ENCODE assay signal across 1 cellular context in the genomic region with DNA sequence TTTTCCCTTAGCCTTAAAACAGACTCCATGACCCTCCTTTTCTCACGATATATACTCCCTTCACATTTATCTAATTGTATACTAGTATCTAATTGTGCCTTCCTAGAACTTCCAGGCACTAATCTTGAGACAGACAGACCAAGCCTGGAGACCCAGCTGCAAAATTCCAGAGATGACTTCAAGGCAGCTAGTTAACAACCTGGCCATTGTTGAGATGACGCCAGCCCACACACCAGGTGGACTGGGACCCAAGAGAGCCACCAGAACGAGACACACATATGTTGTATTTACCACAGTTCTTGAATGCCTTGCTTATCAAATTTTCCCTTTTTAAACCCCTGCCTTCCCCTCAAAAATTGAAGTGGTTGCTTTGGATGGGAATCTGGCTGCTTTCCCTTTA.
TF ChIP-seq lines count a peak whose summit lies in the region.

No MANE protein-coding gene starts in this region.

TF ChIP-seq in GM23338, 12 proteins besides CTCF, POLR2A, EP300 and RAD21 (continued from another document):
- TF ChIP-seq, protein P1, sequence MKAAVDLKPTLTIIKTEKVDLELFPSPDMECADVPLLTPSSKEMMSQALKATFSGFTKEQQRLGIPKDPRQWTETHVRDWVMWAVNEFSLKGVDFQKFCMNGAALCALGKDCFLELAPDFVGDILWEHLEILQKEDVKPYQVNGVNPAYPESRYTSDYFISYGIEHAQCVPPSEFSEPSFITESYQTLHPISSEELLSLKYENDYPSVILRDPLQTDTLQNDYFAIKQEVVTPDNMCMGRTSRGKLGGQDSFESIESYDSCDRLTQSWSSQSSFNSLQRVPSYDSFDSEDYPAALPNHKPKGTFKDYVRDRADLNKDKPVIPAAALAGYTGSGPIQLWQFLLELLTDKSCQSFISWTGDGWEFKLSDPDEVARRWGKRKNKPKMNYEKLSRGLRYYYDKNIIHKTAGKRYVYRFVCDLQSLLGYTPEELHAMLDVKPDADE (IDR thresholded peaks at IDR 0.05): no peak
- TF ChIP-seq ZNF114 (CRISPR knock-in tag; IDR thresholded peaks at IDR 0.05) (no peak), NANOG (IDR thresholded peaks at IDR 0.05; ENCODE audit: borderline replicate concordance) (no peak), EZH2phosphoT487 (IDR thresholded peaks at IDR 0.05; ENCODE audit: unreplicated experiment) (no peak)
- TF ChIP-seq, protein P2, sequence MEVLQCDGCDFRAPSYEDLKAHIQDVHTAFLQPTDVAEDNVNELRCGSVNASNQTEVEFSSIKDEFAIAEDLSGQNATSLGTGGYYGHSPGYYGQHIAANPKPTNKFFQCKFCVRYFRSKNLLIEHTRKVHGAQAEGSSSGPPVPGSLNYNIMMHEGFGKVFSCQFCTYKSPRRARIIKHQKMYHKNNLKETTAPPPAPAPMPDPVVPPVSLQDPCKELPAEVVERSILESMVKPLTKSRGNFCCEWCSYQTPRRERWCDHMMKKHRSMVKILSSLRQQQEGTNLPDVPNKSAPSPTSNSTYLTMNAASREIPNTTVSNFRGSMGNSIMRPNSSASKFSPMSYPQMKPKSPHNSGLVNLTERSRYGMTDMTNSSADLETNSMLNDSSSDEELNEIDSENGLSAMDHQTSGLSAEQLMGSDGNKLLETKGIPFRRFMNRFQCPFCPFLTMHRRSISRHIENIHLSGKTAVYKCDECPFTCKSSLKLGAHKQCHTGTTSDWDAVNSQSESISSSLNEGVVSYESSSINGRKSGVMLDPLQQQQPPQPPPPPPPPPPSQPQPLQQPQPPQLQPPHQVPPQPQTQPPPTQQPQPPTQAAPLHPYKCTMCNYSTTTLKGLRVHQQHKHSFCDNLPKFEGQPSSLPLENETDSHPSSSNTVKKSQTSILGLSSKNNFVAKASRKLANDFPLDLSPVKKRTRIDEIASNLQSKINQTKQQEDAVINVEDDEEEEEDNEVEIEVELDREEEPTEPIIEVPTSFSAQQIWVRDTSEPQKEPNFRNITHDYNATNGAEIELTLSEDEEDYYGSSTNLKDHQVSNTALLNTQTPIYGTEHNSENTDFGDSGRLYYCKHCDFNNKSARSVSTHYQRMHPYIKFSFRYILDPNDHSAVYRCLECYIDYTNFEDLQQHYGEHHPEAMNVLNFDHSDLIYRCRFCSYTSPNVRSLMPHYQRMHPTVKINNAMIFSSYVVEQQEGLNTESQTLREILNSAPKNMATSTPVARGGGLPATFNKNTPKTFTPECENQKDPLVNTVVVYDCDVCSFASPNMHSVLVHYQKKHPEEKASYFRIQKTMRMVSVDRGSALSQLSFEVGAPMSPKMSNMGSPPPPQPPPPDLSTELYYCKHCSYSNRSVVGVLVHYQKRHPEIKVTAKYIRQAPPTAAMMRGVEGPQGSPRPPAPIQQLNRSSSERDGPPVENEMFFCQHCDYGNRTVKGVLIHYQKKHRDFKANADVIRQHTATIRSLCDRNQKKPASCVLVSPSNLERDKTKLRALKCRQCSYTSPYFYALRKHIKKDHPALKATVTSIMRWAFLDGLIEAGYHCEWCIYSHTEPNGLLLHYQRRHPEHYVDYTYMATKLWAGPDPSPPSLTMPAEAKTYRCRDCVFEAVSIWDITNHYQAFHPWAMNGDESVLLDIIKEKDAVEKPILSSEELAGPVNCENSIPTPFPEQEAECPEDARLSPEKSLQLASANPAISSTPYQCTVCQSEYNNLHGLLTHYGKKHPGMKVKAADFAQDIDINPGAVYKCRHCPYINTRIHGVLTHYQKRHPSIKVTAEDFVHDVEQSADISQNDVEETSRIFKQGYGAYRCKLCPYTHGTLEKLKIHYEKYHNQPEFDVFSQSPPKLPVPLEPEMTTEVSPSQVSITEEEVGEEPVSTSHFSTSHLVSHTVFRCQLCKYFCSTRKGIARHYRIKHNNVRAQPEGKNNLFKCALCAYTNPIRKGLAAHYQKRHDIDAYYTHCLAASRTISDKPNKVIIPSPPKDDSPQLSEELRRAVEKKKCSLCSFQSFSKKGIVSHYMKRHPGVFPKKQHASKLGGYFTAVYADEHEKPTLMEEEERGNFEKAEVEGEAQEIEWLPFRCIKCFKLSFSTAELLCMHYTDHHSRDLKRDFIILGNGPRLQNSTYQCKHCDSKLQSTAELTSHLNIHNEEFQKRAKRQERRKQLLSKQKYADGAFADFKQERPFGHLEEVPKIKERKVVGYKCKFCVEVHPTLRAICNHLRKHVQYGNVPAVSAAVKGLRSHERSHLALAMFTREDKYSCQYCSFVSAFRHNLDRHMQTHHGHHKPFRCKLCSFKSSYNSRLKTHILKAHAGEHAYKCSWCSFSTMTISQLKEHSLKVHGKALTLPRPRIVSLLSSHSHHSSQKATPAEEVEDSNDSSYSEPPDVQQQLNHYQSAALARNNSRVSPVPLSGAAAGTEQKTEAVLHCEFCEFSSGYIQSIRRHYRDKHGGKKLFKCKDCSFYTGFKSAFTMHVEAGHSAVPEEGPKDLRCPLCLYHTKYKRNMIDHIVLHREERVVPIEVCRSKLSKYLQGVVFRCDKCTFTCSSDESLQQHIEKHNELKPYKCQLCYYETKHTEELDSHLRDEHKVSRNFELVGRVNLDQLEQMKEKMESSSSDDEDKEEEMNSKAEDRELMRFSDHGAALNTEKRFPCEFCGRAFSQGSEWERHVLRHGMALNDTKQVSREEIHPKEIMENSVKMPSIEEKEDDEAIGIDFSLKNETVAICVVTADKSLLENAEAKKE (CRISPR knock-in tag; IDR thresholded peaks at IDR 0.05): no peak
- TF ChIP-seq, protein P3, sequence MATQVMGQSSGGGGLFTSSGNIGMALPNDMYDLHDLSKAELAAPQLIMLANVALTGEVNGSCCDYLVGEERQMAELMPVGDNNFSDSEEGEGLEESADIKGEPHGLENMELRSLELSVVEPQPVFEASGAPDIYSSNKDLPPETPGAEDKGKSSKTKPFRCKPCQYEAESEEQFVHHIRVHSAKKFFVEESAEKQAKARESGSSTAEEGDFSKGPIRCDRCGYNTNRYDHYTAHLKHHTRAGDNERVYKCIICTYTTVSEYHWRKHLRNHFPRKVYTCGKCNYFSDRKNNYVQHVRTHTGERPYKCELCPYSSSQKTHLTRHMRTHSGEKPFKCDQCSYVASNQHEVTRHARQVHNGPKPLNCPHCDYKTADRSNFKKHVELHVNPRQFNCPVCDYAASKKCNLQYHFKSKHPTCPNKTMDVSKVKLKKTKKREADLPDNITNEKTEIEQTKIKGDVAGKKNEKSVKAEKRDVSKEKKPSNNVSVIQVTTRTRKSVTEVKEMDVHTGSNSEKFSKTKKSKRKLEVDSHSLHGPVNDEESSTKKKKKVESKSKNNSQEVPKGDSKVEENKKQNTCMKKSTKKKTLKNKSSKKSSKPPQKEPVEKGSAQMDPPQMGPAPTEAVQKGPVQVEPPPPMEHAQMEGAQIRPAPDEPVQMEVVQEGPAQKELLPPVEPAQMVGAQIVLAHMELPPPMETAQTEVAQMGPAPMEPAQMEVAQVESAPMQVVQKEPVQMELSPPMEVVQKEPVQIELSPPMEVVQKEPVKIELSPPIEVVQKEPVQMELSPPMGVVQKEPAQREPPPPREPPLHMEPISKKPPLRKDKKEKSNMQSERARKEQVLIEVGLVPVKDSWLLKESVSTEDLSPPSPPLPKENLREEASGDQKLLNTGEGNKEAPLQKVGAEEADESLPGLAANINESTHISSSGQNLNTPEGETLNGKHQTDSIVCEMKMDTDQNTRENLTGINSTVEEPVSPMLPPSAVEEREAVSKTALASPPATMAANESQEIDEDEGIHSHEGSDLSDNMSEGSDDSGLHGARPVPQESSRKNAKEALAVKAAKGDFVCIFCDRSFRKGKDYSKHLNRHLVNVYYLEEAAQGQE (IDR thresholded peaks at IDR 0.05; ENCODE audit: unreplicated experiment): no peak
